14 cellular contexts compared by ENCODE assay signal in the genomic region with DNA sequence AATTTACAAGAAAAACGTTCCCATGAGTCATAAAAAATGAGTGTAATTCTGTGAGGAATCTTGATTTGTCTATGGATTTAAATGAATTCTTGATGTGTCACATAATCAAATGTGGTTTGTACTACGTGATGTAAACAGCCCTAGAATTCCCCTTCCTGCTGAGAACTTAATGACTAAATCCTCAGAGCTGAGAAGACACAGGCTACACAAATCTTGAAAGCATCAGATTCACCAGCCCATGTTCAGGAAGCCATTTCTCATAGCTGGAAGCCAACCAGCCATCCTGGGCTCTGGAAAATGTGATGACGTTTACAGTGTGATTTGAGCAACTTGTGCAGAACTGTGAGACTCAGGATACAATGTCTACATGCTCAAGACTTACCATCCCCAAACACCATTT.
DNase-seq lines count a peak whose midpoint lies in the region; ATAC-seq and TF ChIP-seq lines count a peak whose summit lies in the region.
"Had no signal": no experiment of that assay in that cellular context is flagged by ENCODE, and none has a peak within 500 bp of the region (broad histone marks: within the 10 kb centered on the region; RNA-seq: fewer than 3 reads in every experiment).

No MANE protein-coding gene starts in this region.

- no peak overlapping the region for H3K27ac Mint-ChIP-seq in neural progenitor cell
- no peak overlapping the region for H3K27ac Mint-ChIP-seq in T-helper 2 cell treated with Interferon-gamma antibody and Interleukin-4, amounts not matched to agents 5 μg/mL and 100 μg/mL, for 36 hours
- H3K27ac Mint-ChIP-seq: activated CD4-positive, alpha-beta T cell treated with anti-CD3 and anti-CD28 coated beads, Interleukin-2, amount 10 ng/mL, durations not matched to agents 7 days and 5 days; activated naive CD4-positive, alpha-beta T cell treated with anti-CD3 and anti-CD28 coated beads, Interleukin-2, amount 10 ng/mL, durations not matched to agents 7 days and 5 days had no signal

- H3F3A ChIP-seq in neural progenitor cell (ENCODE audit: low read depth): no peaks in the 10 kb centered on the region

- ATAC-seq in GM19395 (IDR thresholded peaks at IDR 0.05; ENCODE audit: unreplicated experiment): no peak

- no peak overlapping the region for H3K4me3 Mint-ChIP-seq in neural progenitor cell
- no peak overlapping the region for H3K4me3 Mint-ChIP-seq in T-helper 2 cell treated with Interferon-gamma antibody and Interleukin-4, amounts not matched to agents 5 μg/mL and 100 μg/mL, for 36 hours
- H3K4me3 Mint-ChIP-seq: activated CD4-positive, alpha-beta T cell treated with anti-CD3 and anti-CD28 coated beads, Interleukin-2, amount 10 ng/mL, durations not matched to agents 7 days and 5 days; activated naive CD4-positive, alpha-beta T cell treated with anti-CD3 and anti-CD28 coated beads, Interleukin-2, amount 10 ng/mL, durations not matched to agents 7 days and 5 days had no signal

- no peak for TF ChIP-seq POLR2A in testis (IDR thresholded peaks at IDR 0.05)

- intact Hi-C loops in testis (cut with DNase I; ENCODE audit: low total_unique reads): no loop called here

- DNase-seq in ELR (ENCODE audit: low read depth) (peak; percentile 99), RPMI7951 (ENCODE audit: low read depth) (peak; percentile 90), epithelial cell of proximal tubule (ENCODE audit: low read depth) (peak; percentile 47), neural progenitor cell (ENCODE audit: low spot score) (no peak), testis (no peak), NCI-H187 (lab: John Stamatoyannopoulos, UW) (no peak)
- no peak for DNase-seq in T-helper 2 cell treated with Interferon-gamma antibody and Interleukin-4, amounts not matched to agents 5 μg/mL and 100 μg/mL, for 36 hours (ENCODE audit: low spot score)
- DNase-seq: activated CD4-positive, alpha-beta T cell treated with anti-CD3 and anti-CD28 coated beads, Interleukin-2, amount 10 ng/mL, durations not matched to agents 7 days and 5 days; activated naive CD4-positive, alpha-beta T cell treated with anti-CD3 and anti-CD28 coated beads, Interleukin-2, amount 10 ng/mL, durations not matched to agents 7 days and 5 days; stimulated activated CD4-positive, alpha-beta T cell treated with anti-CD3 and anti-CD28 coated beads, Interleukin-4, amount 100 ng/mL, for 4 hours; substantia nigra had no signal

- no peaks in the 10 kb centered on the region for H3K9me3 Mint-ChIP-seq in neural progenitor cell
- peaks cover 15% of the 10 kb centered on the region for H3K9me3 Mint-ChIP-seq in T-helper 2 cell treated with Interferon-gamma antibody and Interleukin-4, amounts not matched to agents 5 μg/mL and 100 μg/mL, for 36 hours
- H3K9me3 Mint-ChIP-seq: activated CD4-positive, alpha-beta T cell treated with anti-CD3 and anti-CD28 coated beads, Interleukin-2, amount 10 ng/mL, durations not matched to agents 7 days and 5 days had no signal

- H3K4me1 Mint-ChIP-seq in neural progenitor cell: no peaks in the 10 kb centered on the region
- H3K4me1 Mint-ChIP-seq in T-helper 2 cell treated with Interferon-gamma antibody and Interleukin-4, amounts not matched to agents 5 μg/mL and 100 μg/mL, for 36 hours (ENCODE audit: low read depth): no peaks in the 10 kb centered on the region
- H3K4me1 Mint-ChIP-seq: activated CD4-positive, alpha-beta T cell treated with anti-CD3 and anti-CD28 coated beads, Interleukin-2, amount 10 ng/mL, durations not matched to agents 7 days and 5 days; activated naive CD4-positive, alpha-beta T cell treated with anti-CD3 and anti-CD28 coated beads, Interleukin-2, amount 10 ng/mL, durations not matched to agents 7 days and 5 days had no signal

- no peaks in the 10 kb centered on the region for H3K27me3 ChIP-seq in neural progenitor cell
- H3K27me3 ChIP-seq in testis: no peaks in the 10 kb centered on the region
- H3K27me3 ChIP-seq: neutrophil had no signal

- TF ChIP-seq CTCF in epithelial cell of proximal tubule (conservative IDR thresholded peaks at IDR 0.05; ENCODE audit: low read depth, low read length): no peak
- TF ChIP-seq CTCF in neural progenitor cell (IDR thresholded peaks at IDR 0.05): no peak
- no peak for TF ChIP-seq CTCF in testis (IDR thresholded peaks at IDR 0.05)

- H3K9ac ChIP-seq in neural progenitor cell: no peak overlapping the region
- H3K9ac ChIP-seq: KMS-11 had no signal

- H3K4me2 ChIP-seq in neural progenitor cell: no peak overlapping the region
- H3K4me2 ChIP-seq: KMS-11 had no signal

- no peaks in the 10 kb centered on the region for H4K20me1 ChIP-seq in neural progenitor cell (ENCODE audit: low read depth)

- no peaks in the 10 kb centered on the region for H3K36me3 ChIP-seq in neural progenitor cell
- no peaks in the 10 kb centered on the region for H3K36me3 ChIP-seq in testis (ENCODE audit: low read depth, missing control alignments)
- H3K36me3 ChIP-seq: neutrophil had no signal

- no peaks in the 10 kb centered on the region for H3K79me2 ChIP-seq in neural progenitor cell (ENCODE audit: low read depth)

- no peaks in the 10 kb centered on the region for H3K4me1 ChIP-seq in neural progenitor cell
- H3K4me1 ChIP-seq in testis: no peaks in the 10 kb centered on the region

- peaks cover 3% of the 10 kb centered on the region for H3K27me3 Mint-ChIP-seq in neural progenitor cell (ENCODE audit: insufficient read depth, low read depth)
- no peaks in the 10 kb centered on the region for H3K27me3 Mint-ChIP-seq in T-helper 2 cell treated with Interferon-gamma antibody and Interleukin-4, amounts not matched to agents 5 μg/mL and 100 μg/mL, for 36 hours (ENCODE audit: low read depth)
- H3K27me3 Mint-ChIP-seq: activated CD4-positive, alpha-beta T cell treated with anti-CD3 and anti-CD28 coated beads, Interleukin-2, amount 10 ng/mL, durations not matched to agents 7 days and 5 days; activated naive CD4-positive, alpha-beta T cell treated with anti-CD3 and anti-CD28 coated beads, Interleukin-2, amount 10 ng/mL, durations not matched to agents 7 days and 5 days had no signal

- 48 to 68% methylated on average over 3 of the region's 3 CpGs for WGBS in testis, 2 donors

- no peaks in the 10 kb centered on the region for H3K9me3 ChIP-seq in neural progenitor cell (ENCODE audit: low read depth)
- H3K9me3 ChIP-seq in testis: no peaks in the 10 kb centered on the region
- H3K9me3 ChIP-seq: neutrophil had no signal

- H3K27ac ChIP-seq in neural progenitor cell (no peak overlapping the region), testis (no peak overlapping the region)
- H3K27ac ChIP-seq: KMS-11, neutrophil had no signal

- peak overlapping the region; percentile 5 for H2AFZ ChIP-seq in neural progenitor cell (replicated peaks)

- H3K36me3 Mint-ChIP-seq in neural progenitor cell: no peaks in the 10 kb centered on the region
- no peaks in the 10 kb centered on the region for H3K36me3 Mint-ChIP-seq in T-helper 2 cell treated with Interferon-gamma antibody and Interleukin-4, amounts not matched to agents 5 μg/mL and 100 μg/mL, for 36 hours (ENCODE audit: low read depth)
- H3K36me3 Mint-ChIP-seq: activated naive CD4-positive, alpha-beta T cell treated with anti-CD3 and anti-CD28 coated beads, Interleukin-2, amount 10 ng/mL, durations not matched to agents 7 days and 5 days had no signal

- H3K4me3 ChIP-seq in epithelial cell of proximal tubule (ENCODE audit: low read depth, low read length) (no peak overlapping the region), neural progenitor cell (no peak overlapping the region), testis (no peak overlapping the region)

Comparison
In these comparisons a context has a peak if more than half of its experiments do, and no peak if none do; other contexts are left out.
1. DNase-seq: peak in ELR (single experiment), RPMI7951 (single experiment) and epithelial cell of proximal tubule (single experiment); none in neural progenitor cell (single experiment), testis (single experiment), T-helper 2 cell treated with Interferon-gamma antibody and Interleukin-4, amounts not matched to agents 5 μg/mL and 100 μg/mL, for 36 hours (single experiment) and NCI-H187 (0 of 2).